In genomic region chr1:229296541-229296941, GRCh38 we compare ENCODE assay signal across 14 cellular contexts. TPM values are rescaled to one million over a fixed set of nuclear protein-coding genes. Genes with fewer than 3 reads are reported as not detected.
DNase-seq lines count a peak whose midpoint lies in the region; ATAC-seq, FAIRE-seq and TF ChIP-seq lines count a peak whose summit lies in the region.
"Had no signal": no experiment of that assay in that cellular context is flagged by ENCODE, and none has a peak within 500 bp of the region (broad histone marks: within the 10 kb centered on the region; RNA-seq: fewer than 3 reads in every experiment).

No MANE protein-coding gene starts in this region.

- peak overlapping the region; percentile 12 to 58 (median 24) for H3K27ac ChIP-seq in esophagus muscularis mucosa (replicated peaks in 1 of 4)
- peak overlapping the region; percentile 45 for H3K27ac ChIP-seq in HepG2 (ENCODE audit: extremely low read length, insufficient read depth, low read length)
- H3K27ac ChIP-seq in OCI-LY7 (ENCODE audit: low read depth, low read length, poor library complexity, severe bottlenecking) = no peak overlapping the region
- H3K27ac ChIP-seq: C4-2B, VCaP had no signal

- no peak overlapping the region for H2AFZ ChIP-seq in HepG2 (ENCODE audit: low read length)
- H2AFZ ChIP-seq in OCI-LY7 (ENCODE audit: low read length) = no peak overlapping the region

- peaks cover 19 to 69% (median 36%) of the 10 kb centered on the region in 4 donors for H3K36me3 ChIP-seq in esophagus muscularis mucosa
- peaks cover 17 to 36% of the 10 kb centered on the region in 2 experiments for H3K36me3 ChIP-seq in HepG2 (replicated peaks in 1 of 2; ENCODE audit: control insufficient read depth in 1 of 2, insufficient read depth in 2 of 2, low read length in 2 of 2)
- H3K36me3 ChIP-seq in OCI-LY7 (ENCODE audit: insufficient read depth, low read length) = peaks cover 18% of the 10 kb centered on the region; the same call in 1 of the 2 replicates

- no peak for TF ChIP-seq RAD21 in HepG2 (CRISPR knock-in tag; IDR thresholded peaks at IDR 0.05)

- TF ChIP-seq POLR2A in esophagus muscularis mucosa (IDR thresholded peaks at IDR 0.05; ENCODE audit: low read depth) = no peak
- TF ChIP-seq POLR2A in HepG2 (IDR thresholded peaks at IDR 0.05; ENCODE audit: insufficient read depth in 1 of 2, low read depth in 2 of 2, low read length in 2 of 2) = no peak
- no peak for TF ChIP-seq POLR2A in GM18505 (IDR thresholded peaks at IDR 0.05; ENCODE audit: borderline replicate concordance, extremely low read depth, insufficient read depth, insufficient read length)

- POLR2A ChIA-PET in HepG2 (lab: Yijun Ruan, JAX) = interaction anchor here (1.2 to 1.3 kb wide), 4 partner anchors 18 to 27 kb away, joined by 3 to 4 read pairs (median 3); partner anchors contain the start of gene RAB4A
- POLR2A ChIA-PET in OCI-LY7 (lab: Charles Lee) = interaction anchor here (0.6 to 0.8 kb wide), 2 partner anchors 24 to 169 kb away, joined by 3 read pairs; no protein-coding TSS in a partner anchor

- peaks cover 2% of the 10 kb centered on the region for H3K79me2 ChIP-seq in HepG2 (ENCODE audit: insufficient read depth, low read length)
- H3K79me2 ChIP-seq in OCI-LY7 (ENCODE audit: insufficient read depth, low read depth, low read length) = no peaks in the 10 kb centered on the region

- H4K20me1 ChIP-seq in HepG2 (ENCODE audit: insufficient read depth, low read length) (no peaks in the 10 kb centered on the region), OCI-LY7 (ENCODE audit: insufficient read depth, low read length) (no peaks in the 10 kb centered on the region)

- intact Hi-C loops in esophagus muscularis mucosa (cut with DNase I) (no loop called here), HepG2 (cut with micrococcal nuclease; ENCODE audit: unreplicated experiment) (no loop called here), OCI-LY7 (cut with micrococcal nuclease; ENCODE audit: unreplicated experiment) (no loop called here)

- TF ChIP-seq CTCF in AG10803 (conservative IDR thresholded peaks at IDR 0.05; ENCODE audit: low read length) (no peak), esophagus muscularis mucosa (IDR thresholded peaks at IDR 0.05) (no peak), HepG2 (CRISPR knock-in tag; IDR thresholded peaks at IDR 0.05) (no peak), OCI-LY7 (conservative IDR thresholded peaks at IDR 0.05; ENCODE audit: low read length) (no peak)

- FAIRE-seq in HepG2 (lab: Jason Lieb, UNC) = no peak

- TF ChIP-seq EP300 in esophagus muscularis mucosa (IDR thresholded peaks at IDR 0.05) (no peak), HepG2 (IDR thresholded peaks at IDR 0.05; ENCODE audit: low read depth in 2 of 2, low read length in 2 of 2) (no peak), HepG2 (CRISPR knock-in tag; IDR thresholded peaks at IDR 0.05; ENCODE audit: borderline replicate concordance) (no peak)

- 52% methylated on average over 3 of the region's 3 CpGs for WGBS in esophagus muscularis mucosa
- WGBS in HepG2 (ENCODE audit: low lambda C conversion rate) = 100% methylated on average over 1 of the region's 3 CpGs

- H3K9ac ChIP-seq in HepG2 (ENCODE audit: insufficient read depth, low read depth, low read length) = no peak overlapping the region

- H3K27me3 ChIP-seq in esophagus muscularis mucosa = no peaks in the 10 kb centered on the region
- no peaks in the 10 kb centered on the region for H3K27me3 ChIP-seq in HepG2 (ENCODE audit: control insufficient read depth in 1 of 2, insufficient read depth in 2 of 2, low read length in 2 of 2)

- CTCF ChIA-PET in HepG2 (lab: Yijun Ruan, JAX; ENCODE audit: low intra/inter-chr PET ratio, low total read pairs) = no interaction called here
- CTCF ChIA-PET in OCI-LY7 (lab: Charles Lee; ENCODE audit: unreplicated experiment) = no interaction called here

- ATAC-seq in HepG2 (no peak), GM18505 (IDR thresholded peaks at IDR 0.05; ENCODE audit: unreplicated experiment) (no peak)
- ATAC-seq: activated T-cell treated with anti-CD3 and anti-CD28 coated beads, Interleukin-2, amount 50 U/mL, for 72 hours; sciatic nerve had no signal

- no peak overlapping the region for H3K4me2 ChIP-seq in HepG2 (ENCODE audit: low read depth, low read length)
- H3K4me2 ChIP-seq in OCI-LY7 (ENCODE audit: low read length) = no peak overlapping the region

- BruUV-seq in HepG2 (replicated peaks; lab: Mats Ljungman, UMichigan) (no TSS peak), OCI-LY7 (replicated peaks; lab: Mats Ljungman, UMichigan) (no TSS peak)

- H3K4me1 ChIP-seq in esophagus muscularis mucosa (peaks cover 14 to 35% (median 18%) of the 10 kb centered on the region in 4 donors), HepG2 (ENCODE audit: insufficient read depth, low read length) (peaks cover 53% of the 10 kb centered on the region), OCI-LY7 (ENCODE audit: insufficient read depth, low read length, poor library complexity, severe bottlenecking) (no peaks in the 10 kb centered on the region)

- DNase-seq in AG10803 (ENCODE audit: low read depth) = peak; percentile 89
- DNase-seq in M059J (ENCODE audit: low read depth) = peak; percentile 15
- DNase-seq in esophagus muscularis mucosa (ENCODE audit: extremely low spot score) = no peak
- DNase-seq in HepG2 (ENCODE audit: low spot score) = no peak
- DNase-seq in HuH-7 (ENCODE audit: low spot score) = no peak
- DNase-seq in SK-N-DZ (ENCODE audit: low spot score) = no peak
- no peak for DNase-seq in OCI-LY7 (ENCODE audit: low spot score)
- DNase-seq: activated T-cell treated with anti-CD3 and anti-CD28 coated beads, Interleukin-2, amount 50 U/mL, for 72 hours; H7; NCI-H226 had no signal

- H3K9me3 ChIP-seq in esophagus muscularis mucosa = no peaks in the 10 kb centered on the region
- H3K9me3 ChIP-seq in HepG2 (ENCODE audit: low read length) = no peaks in the 10 kb centered on the region
- no peaks in the 10 kb centered on the region for H3K9me3 ChIP-seq in OCI-LY7 (ENCODE audit: low read length)

- in situ Hi-C loops in HepG2 (cut with HindIII; ENCODE audit: extremely low pct_ligation_motif_present, low pct_unique_long_range_greater_than_20kb) = no loop called here

- H3K4me3 ChIP-seq in AG10803 (ENCODE audit: low read length) (no peak overlapping the region), esophagus muscularis mucosa (no peak overlapping the region), HepG2 (replicated peaks in 1 of 3; ENCODE audit: insufficient read depth in 1 of 3, low read depth in 2 of 3, low read length in 3 of 3) (no peak overlapping the region), OCI-LY7 (ENCODE audit: low read depth, low read length, poor library complexity, severe bottlenecking) (no peak overlapping the region)

- H3K9me2 ChIP-seq in OCI-LY7 (ENCODE audit: insufficient read depth, low read length) = no peaks in the 10 kb centered on the region

RNA-seq across cellular contexts. Expression of gene RAB4A, which starts 25.6 kb away (rescaled TPM):
- total RNA-seq in M059J (2014; rRNA removed; shearing (Covaris generic)) = 8.0 and 18.5 TPM in 2 replicates
- total RNA-seq in esophagus muscularis mucosa = 100 to 1,000 TPM in 3 of 4 donors, 10 to 100 TPM in 1; 94.9 to 129 (median 108) TPM
- 76.6 and 80.1 TPM in 2 replicates for total RNA-seq in HepG2 (2016; rRNA removed; fragmentation: Illumina TruSeq; extraction: Trizol)
- 135 and 139 TPM in 2 replicates for total RNA-seq in HepG2 (2016; cell fraction: cytosol; rRNA removed; fragmentation: Illumina TruSeq; extraction: Trizol; ENCODE audit: low read depth)
- 71.2 and 81.9 TPM in 2 replicates for total RNA-seq in HepG2 (2016; cell fraction: insoluble cytoplasmic fraction; rRNA removed; fragmentation: Illumina TruSeq; extraction: Trizol)
- total RNA-seq in HepG2 (2016; cell fraction: membrane; rRNA removed; fragmentation: Illumina TruSeq; extraction: Trizol) = 213 and 217 TPM in 2 replicates
- total RNA-seq in HepG2 (2016; cell fraction: nucleus; rRNA removed; fragmentation: Illumina TruSeq; extraction: Trizol) = 41.7 and 48.3 TPM in 2 replicates
- 41.6 and 56.0 TPM in 2 replicates for polyA plus RNA-seq in HepG2 (2011; rRNA removed)
- polyA plus RNA-seq in HepG2 (2011; cell fraction: cytosol; rRNA removed) = 53.2 and 57.4 TPM in 2 replicates
- 15.9 and 18.4 TPM in 2 replicates for polyA plus RNA-seq in HepG2 (2011; cell fraction: nucleus; rRNA removed)
- polyA plus RNA-seq in HepG2 (2012) = 71.3 and 87.6 TPM in 2 replicates
- 296 and 305 TPM in 2 replicates for polyA plus RNA-seq in HepG2 (2016; cell fraction: cytosol; fragmentation: Illumina TruSeq; extraction: Trizol; ENCODE audit: low read depth)
- polyA plus RNA-seq in HepG2 (2016; cell fraction: insoluble cytoplasmic fraction; fragmentation: Illumina TruSeq; extraction: Trizol; ENCODE audit: low read depth) = 113 and 114 TPM in 2 replicates
- 280 and 289 TPM in 2 replicates for polyA plus RNA-seq in HepG2 (2016; cell fraction: membrane; fragmentation: Illumina TruSeq; extraction: Trizol; ENCODE audit: low read depth)
- 77.5 and 84.8 TPM in 2 replicates for polyA plus RNA-seq in HepG2 (2016; cell fraction: nucleus; fragmentation: Illumina TruSeq; extraction: Trizol; ENCODE audit: insufficient read depth, low read depth)
- polyA minus RNA-seq in HepG2 (2011; rRNA and poly(A)+ RNA removed; ENCODE audit: low replicate concordance) = 3.1 and 9.3 TPM in 2 replicates
- 17.1 and 18.2 TPM in 2 replicates for polyA minus RNA-seq in HepG2 (2011; cell fraction: cytosol; rRNA and poly(A)+ RNA removed)
- polyA minus RNA-seq in HepG2 (2011; cell fraction: nucleus; rRNA and poly(A)+ RNA removed) = 41.3 and 46.1 TPM in 2 replicates
- polyA plus RNA-seq in SK-N-DZ (2014; cell fraction: cytosol; rRNA removed) = 27.8 and 30.4 TPM in 2 replicates
- 18.3 and 22.9 TPM in 2 replicates for polyA plus RNA-seq in SK-N-DZ (2014; cell fraction: nucleus; rRNA removed)
- 20.0 and 27.9 TPM in 2 replicates for total RNA-seq in OCI-LY7 (2014; rRNA removed; shearing (Covaris generic))
- total RNA-seq in OCI-LY7 (2022) = 17.5 and 22.8 TPM in 2 replicates

RNA-seq across cellular contexts. Expression of gene CCSAP, which starts 46.3 kb away (rescaled TPM):
- 9.7 and 15.9 TPM in 2 replicates for total RNA-seq in M059J (2014; rRNA removed; shearing (Covaris generic))
- 1 to 10 TPM; 4.1 to 5.1 (median 4.7) TPM for total RNA-seq in esophagus muscularis mucosa
- total RNA-seq in HepG2 (2016; rRNA removed; fragmentation: Illumina TruSeq; extraction: Trizol) = 9.0 and 10.0 TPM in 2 replicates
- total RNA-seq in HepG2 (2016; cell fraction: cytosol; rRNA removed; fragmentation: Illumina TruSeq; extraction: Trizol; ENCODE audit: low read depth) = 1.1 and 1.4 TPM in 2 replicates
- total RNA-seq in HepG2 (2016; cell fraction: insoluble cytoplasmic fraction; rRNA removed; fragmentation: Illumina TruSeq; extraction: Trizol) = 9.1 and 10.6 TPM in 2 replicates
- 5.1 and 6.2 TPM in 2 replicates for total RNA-seq in HepG2 (2016; cell fraction: membrane; rRNA removed; fragmentation: Illumina TruSeq; extraction: Trizol)
- 8.2 and 9.2 TPM in 2 replicates for total RNA-seq in HepG2 (2016; cell fraction: nucleus; rRNA removed; fragmentation: Illumina TruSeq; extraction: Trizol)
- 3.1 and 3.7 TPM in 2 replicates for polyA plus RNA-seq in HepG2 (2011; rRNA removed)
- 1.8 and 2.8 TPM in 2 replicates for polyA plus RNA-seq in HepG2 (2011; cell fraction: cytosol; rRNA removed)
- polyA plus RNA-seq in HepG2 (2011; cell fraction: nucleus; rRNA removed) = 4.2 TPM in 2 replicates
- 3.8 and 4.7 TPM in 2 replicates for polyA plus RNA-seq in HepG2 (2012)
- 0.62 and 0.77 TPM in 2 replicates for polyA plus RNA-seq in HepG2 (2016; cell fraction: cytosol; fragmentation: Illumina TruSeq; extraction: Trizol; ENCODE audit: low read depth)
- polyA plus RNA-seq in HepG2 (2016; cell fraction: insoluble cytoplasmic fraction; fragmentation: Illumina TruSeq; extraction: Trizol; ENCODE audit: low read depth) = 8.6 TPM in 2 replicates
- polyA plus RNA-seq in HepG2 (2016; cell fraction: membrane; fragmentation: Illumina TruSeq; extraction: Trizol; ENCODE audit: low read depth) = 2.5 TPM in 2 replicates
- 11.2 and 11.4 TPM in 2 replicates for polyA plus RNA-seq in HepG2 (2016; cell fraction: nucleus; fragmentation: Illumina TruSeq; extraction: Trizol; ENCODE audit: insufficient read depth, low read depth)
- 3.9 and 4.7 TPM in 2 replicates for polyA minus RNA-seq in HepG2 (2011; rRNA and poly(A)+ RNA removed; ENCODE audit: low replicate concordance)
- polyA minus RNA-seq in HepG2 (2011; cell fraction: cytosol; rRNA and poly(A)+ RNA removed) = 5.4 and 5.9 TPM in 2 replicates
- polyA minus RNA-seq in HepG2 (2011; cell fraction: nucleus; rRNA and poly(A)+ RNA removed) = 8.7 and 9.3 TPM in 2 replicates
- 17.5 and 19.2 TPM in 2 replicates for polyA plus RNA-seq in SK-N-DZ (2014; cell fraction: cytosol; rRNA removed)
- 12.8 and 14.9 TPM in 2 replicates for polyA plus RNA-seq in SK-N-DZ (2014; cell fraction: nucleus; rRNA removed)
- total RNA-seq in OCI-LY7 (2014; rRNA removed; shearing (Covaris generic)) = 9.3 and 10.5 TPM in 2 replicates
- total RNA-seq in OCI-LY7 (2022) = 15.7 and 16.9 TPM in 2 replicates

Comparison
In these comparisons a context has a peak if more than half of its experiments do, and no peak if none do; other contexts are left out.
1. DNase-seq: peak in AG10803 (single experiment) and M059J (single experiment); none in esophagus muscularis mucosa (single experiment), HepG2 (single experiment), HuH-7 (single experiment), SK-N-DZ (single experiment) and OCI-LY7 (single experiment).